9 cellular contexts compared by ENCODE assay signal in the genomic region with DNA sequence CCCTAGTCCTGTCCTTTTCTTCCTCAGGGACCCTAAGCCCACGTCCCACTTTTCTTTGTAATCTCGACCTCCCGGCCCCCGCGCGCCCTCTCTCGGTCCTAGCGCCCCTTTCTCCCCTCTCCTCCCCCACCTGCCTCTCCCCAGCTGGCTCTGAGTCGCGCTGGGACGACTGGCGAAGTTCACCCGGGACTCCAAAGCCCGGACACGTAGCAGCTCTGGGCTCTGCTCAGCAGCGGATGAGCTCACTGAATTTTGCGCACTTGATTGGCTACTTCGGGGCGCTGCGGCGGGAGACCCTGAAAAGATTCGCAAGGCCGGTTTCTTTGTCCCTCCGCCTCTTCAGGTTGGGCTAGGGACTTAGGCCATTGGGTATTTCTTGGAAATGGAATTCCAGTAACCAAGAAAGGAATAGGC. TPM values are rescaled to one million over a fixed set of nuclear protein-coding genes. Genes with fewer than 3 reads are reported as not detected.
A peak's percentile ranks its signal among the peaks of the same experiment; 100 is the strongest.
DNase-seq lines count a peak whose midpoint lies in the region; ATAC-seq, FAIRE-seq and TF ChIP-seq lines count a peak whose summit lies in the region.
"Had no signal": no experiment of that assay in that cellular context is flagged by ENCODE, and none has a peak within 500 bp of the region (broad histone marks: within the 10 kb centered on the region; RNA-seq: fewer than 3 reads in every experiment).

No MANE protein-coding gene starts in this region.

- H3K36me3 ChIP-seq in breast epithelium (no peaks in the 10 kb centered on the region), pancreas (no peaks in the 10 kb centered on the region), OCI-LY7 (ENCODE audit: insufficient read depth, low read length) (no peaks in the 10 kb centered on the region)

- no peak overlapping the region for H3K27ac Mint-ChIP-seq in MCF 10A (ENCODE audit: low read depth, unreplicated experiment)

- H3K4me3 ChIP-seq in breast epithelium (peak overlapping the region; percentile 17 to 56 (median 36)), pancreas (peak overlapping the region in 2 of 4 donors; percentile 23 to 28), OCI-LY7 (ENCODE audit: low read depth, low read length, poor library complexity, severe bottlenecking) (no peak overlapping the region)

- no peak overlapping the region for H3K4me3 Mint-ChIP-seq in MCF 10A (ENCODE audit: unreplicated experiment)

- CTCF ChIA-PET in MCF 10A (lab: Yijun Ruan, JAX), result interaction anchor here (0.5 to 3.9 kb wide), 2 partner anchors 9 to 511 kb away, joined by 4 to 24 read pairs; no protein-coding TSS in a partner anchor
- CTCF ChIA-PET in OCI-LY7 (lab: Charles Lee; ENCODE audit: unreplicated experiment), result no interaction called here

- peaks cover 36% of the 10 kb centered on the region for H3K4me1 Mint-ChIP-seq in MCF 10A (ENCODE audit: insufficient read depth, unreplicated experiment)

- intact Hi-C loops in breast epithelium (cut with DNase I; ENCODE audit: low total_unique reads), result no loop called here
- intact Hi-C loops in MCF 10A (cut with micrococcal nuclease), result no loop called here
- intact Hi-C loops in Right ventricle myocardium superior (cut with DNase I), result no loop called here
- intact Hi-C loops in pancreas (cut with DNase I), result no loop called here
- intact Hi-C loops in OCI-LY7 (cut with micrococcal nuclease; ENCODE audit: unreplicated experiment), result no loop called here

- H3K27ac ChIP-seq in breast epithelium (no peak overlapping the region), pancreas (no peak overlapping the region), OCI-LY7 (ENCODE audit: low read depth, low read length, poor library complexity, severe bottlenecking) (no peak overlapping the region)

- no peak for FAIRE-seq in pancreas (lab: Jason Lieb, UNC)
- FAIRE-seq: G401.6 had no signal

- POLR2A ChIA-PET in MCF 10A (lab: Yijun Ruan, JAX), result interaction anchor here (0.7 kb wide), 1 partner anchor 63 kb away, joined by 3 read pairs; no protein-coding TSS in a partner anchor
- POLR2A ChIA-PET in OCI-LY7 (lab: Charles Lee), result no interaction called here

- TF ChIP-seq POLR2A in breast epithelium (IDR thresholded peaks at IDR 0.05), result no peak

- H3K79me2 ChIP-seq in OCI-LY7 (ENCODE audit: insufficient read depth, low read depth, low read length), result no peaks in the 10 kb centered on the region

- BruUV-seq in MCF 10A (replicated peaks; lab: Mats Ljungman, UMichigan), result no TSS peak
- no TSS peak for BruUV-seq in OCI-LY7 (replicated peaks; lab: Mats Ljungman, UMichigan)

- no peaks in the 10 kb centered on the region for H3K9me3 Mint-ChIP-seq in MCF 10A (ENCODE audit: unreplicated experiment)

- no peak overlapping the region for H3K4me2 ChIP-seq in OCI-LY7 (ENCODE audit: low read length)

- no peaks in the 10 kb centered on the region for H3K9me3 ChIP-seq in breast epithelium
- no peaks in the 10 kb centered on the region for H3K9me3 ChIP-seq in pancreas
- H3K9me3 ChIP-seq in OCI-LY7 (ENCODE audit: low read length), result no peaks in the 10 kb centered on the region

- 1% methylated on average over 24 of the region's 24 CpGs for WGBS in pancreas, 2 donors

- peaks cover 38% of the 10 kb centered on the region for H3K27me3 Mint-ChIP-seq in MCF 10A (ENCODE audit: insufficient read depth, unreplicated experiment)

- no peaks in the 10 kb centered on the region for H3K9me2 ChIP-seq in OCI-LY7 (ENCODE audit: insufficient read depth, low read length)

- H3K27me3 ChIP-seq in breast epithelium (peaks cover 0 to 6% of the 10 kb centered on the region in 2 donors), pancreas (peaks cover 0 to 6% (median 2%) of the 10 kb centered on the region in 4 donors)

- DNase-seq in breast epithelium (ENCODE audit: low spot score in 2 of 2) (no peak), MCF 10A (ENCODE audit: unreplicated experiment) (no peak), SK-N-DZ (ENCODE audit: low spot score) (peak; percentile 76), Right ventricle myocardium superior (peak; percentile 74), pancreas (peak in 5 of 6 donors; percentile 50 to 67 (median 55)), OCI-LY7 (ENCODE audit: low spot score) (no peak), NCI-H345 (lab: John Stamatoyannopoulos, UW) (no peak)

- H3K4me1 ChIP-seq in breast epithelium (no peaks in the 10 kb centered on the region), pancreas (peaks cover 0 to 2% (median 0%) of the 10 kb centered on the region in 3 donors), OCI-LY7 (ENCODE audit: insufficient read depth, low read length, poor library complexity, severe bottlenecking) (no peaks in the 10 kb centered on the region)

- TF ChIP-seq CTCF in breast epithelium (IDR thresholded peaks at IDR 0.05) (no peak), MCF 10A (IDR thresholded peaks at IDR 0.05; ENCODE audit: unreplicated experiment) (no peak), pancreas (IDR thresholded peaks at IDR 0.05) (no peak), OCI-LY7 (conservative IDR thresholded peaks at IDR 0.05; ENCODE audit: low read length) (no peak)

- H2AFZ ChIP-seq in OCI-LY7 (ENCODE audit: low read length), result no peak overlapping the region

- peak; percentile 86 for ATAC-seq in HG03045 (IDR thresholded peaks at IDR 0.05; ENCODE audit: unreplicated experiment)
- peak; percentile 95 for ATAC-seq in Right ventricle myocardium superior (ENCODE audit: poor library complexity)
- ATAC-seq in pancreas, result peak; percentile 94 to 99 (median 96)

- H4K20me1 ChIP-seq in OCI-LY7 (ENCODE audit: insufficient read depth, low read length), result no peaks in the 10 kb centered on the region

- peaks cover 73% of the 10 kb centered on the region for H3K36me3 Mint-ChIP-seq in MCF 10A (ENCODE audit: insufficient read depth, unreplicated experiment)

RNA-seq across cellular contexts. Expression of gene ACKR1, which starts 16.3 kb away (rescaled TPM):
- total RNA-seq in breast epithelium, result 10 to 100 TPM; 32.3 to 83.2 (median 81.9) TPM
- 45.6 and 47.6 TPM in 2 replicates for total RNA-seq in MCF 10A (2022)
- polyA plus RNA-seq in SK-N-DZ (2014; cell fraction: cytosol; rRNA removed), result 0.08 and 0.31 TPM in 2 replicates
- 0.13 and 0.97 TPM in 2 replicates for polyA plus RNA-seq in SK-N-DZ (2014; cell fraction: nucleus; rRNA removed)
- total RNA-seq in Right ventricle myocardium superior, result 8.1 TPM
- total RNA-seq in pancreas, result 10 to 100 TPM in 2 of 6 donors, 1 to 10 TPM in 4; 4.1 to 13.5 (median 7.2) TPM
- polyA plus RNA-seq in pancreas, result 10 to 100 TPM; 22.7 to 27.0 TPM
- total RNA-seq in OCI-LY7 (2014; rRNA removed; shearing (Covaris generic)), result not detected in 2 replicates
- not detected in 2 replicates for total RNA-seq in OCI-LY7 (2022)

RNA-seq across cellular contexts. Expression of gene CADM3, which starts 17.0 kb away (rescaled TPM):
- total RNA-seq in breast epithelium (10 to 100 TPM in 2 of 3 donors, 1 to 10 TPM in 1; 5.2 to 22.6 (median 15.2) TPM), MCF 10A (2022) (207 and 222 TPM in 2 replicates), Right ventricle myocardium superior (5.3 TPM), pancreas (1 to 10 TPM in 1 of 6 donors, under 1 TPM in 5; 0.25 to 1.4 (median 0.65) TPM), OCI-LY7 (2022) (not detected in 2 replicates)
- 9.9 and 11.3 TPM in 2 replicates for polyA plus RNA-seq in SK-N-DZ (2014; cell fraction: cytosol; rRNA removed)
- 4.1 and 5.1 TPM in 2 replicates for polyA plus RNA-seq in SK-N-DZ (2014; cell fraction: nucleus; rRNA removed)
- 1 to 10 TPM; 1.0 to 1.4 TPM for polyA plus RNA-seq in pancreas
- not detected in 2 replicates for total RNA-seq in OCI-LY7 (2014; rRNA removed; shearing (Covaris generic))

Comparison
In these comparisons a context has a peak if more than half of its experiments do, and no peak if none do; other contexts are left out.
1. DNase-seq: peak in SK-N-DZ (single experiment), Right ventricle myocardium superior (single experiment) and pancreas (5 of 6); none in breast epithelium (0 of 2), MCF 10A (single experiment), OCI-LY7 (single experiment) and NCI-H345 (single experiment).
2. Peak in every context shown above with its lines, with median percentiles within 50 percentile points of each other: ATAC-seq.